In the genomic region with DNA sequence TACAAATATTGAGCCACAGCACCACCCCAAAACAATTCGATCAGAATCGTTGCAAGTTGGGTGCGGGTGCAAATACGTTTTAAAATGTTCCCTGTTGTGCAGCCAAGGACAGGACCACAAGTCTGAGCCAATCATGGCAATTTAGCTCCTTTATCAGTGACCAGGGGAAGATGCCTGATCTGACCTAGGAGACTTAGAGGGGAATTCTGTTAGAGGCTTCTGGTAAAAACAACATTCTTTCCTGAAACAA, we compare ENCODE assay signal across 8 cellular contexts. TPM values are rescaled to one million over a fixed set of nuclear protein-coding genes. Genes with fewer than 3 reads are reported as not detected.
DNase-seq lines count a peak whose midpoint lies in the region; ATAC-seq, FAIRE-seq and TF ChIP-seq lines count a peak whose summit lies in the region.

No MANE protein-coding gene starts in this region.

- in situ Hi-C loops in ACHN (cut with HindIII; ENCODE audit: low pct_ligation_motif_present, low pct_unique_long_range_greater_than_20kb, low sequenced_read_pairs): no loop called here

- FAIRE-seq in bronchial epithelial cell (lab: Jason Lieb, UNC): no peak

- H3K9me3 ChIP-seq in HUES6 (ENCODE audit: control insufficient read depth, insufficient read depth, low read depth, low read length) (no peaks in the 10 kb centered on the region), mucosa of stomach (ENCODE audit: control insufficient read depth, low read length) (no peaks in the 10 kb centered on the region)

- H3K36me3 ChIP-seq in HUES6 (ENCODE audit: control insufficient read depth, insufficient read depth, low read length) (no peaks in the 10 kb centered on the region), bronchial epithelial cell (ENCODE audit: control insufficient read depth, insufficient read depth, low read length) (no peaks in the 10 kb centered on the region), mucosa of stomach (ENCODE audit: control insufficient read depth, insufficient read depth, low read length) (no peaks in the 10 kb centered on the region)

- peak overlapping the region; percentile 76 for H3K9ac ChIP-seq in HUES6 (ENCODE audit: low read length)
- H3K9ac ChIP-seq in mucosa of stomach (ENCODE audit: low read length): peak overlapping the region; percentile 61

- 0 out of 2 replicates have a peak, but pooled peaks cover 4% of the 10 kb centered on the region for H3K4me1 ChIP-seq in HUES6 (ENCODE audit: control insufficient read depth, insufficient read depth, low read length)
- H3K4me1 ChIP-seq in mucosa of stomach (ENCODE audit: control insufficient read depth, insufficient read depth, low read length): no peaks in the 10 kb centered on the region

- no peak for TF ChIP-seq CTCF in bronchial epithelial cell (IDR thresholded peaks at IDR 0.05; ENCODE audit: insufficient read depth, low read length, severe bottlenecking)

- H3K4me3 ChIP-seq in HUES6 (ENCODE audit: low read depth, low read length) (peak overlapping the region; percentile 84), bronchial epithelial cell (ENCODE audit: low read depth, low read length) (peak overlapping the region; percentile 50), mucosa of stomach (ENCODE audit: low read length) (peak overlapping the region; percentile 49)

- ATAC-seq in HG03469 (IDR thresholded peaks at IDR 0.05; ENCODE audit: unreplicated experiment): no peak
- no peak for ATAC-seq in HG02981 (IDR thresholded peaks at IDR 0.05; ENCODE audit: unreplicated experiment)

- no peak overlapping the region for H3K27ac ChIP-seq in HUES6 (ENCODE audit: low read depth, low read length)

- H3K27me3 ChIP-seq in HUES6 (ENCODE audit: control insufficient read depth, insufficient read depth, low read length) (no peaks in the 10 kb centered on the region), bronchial epithelial cell (ENCODE audit: control insufficient read depth, insufficient read depth, low read length) (no peaks in the 10 kb centered on the region), mucosa of stomach (ENCODE audit: control insufficient read depth, insufficient read depth, low read length) (no peaks in the 10 kb centered on the region)

- DNase-seq in ACHN (peak; percentile 17), GM19238 (ENCODE audit: insufficient read length, low spot score) (peak; percentile 2), bronchial epithelial cell (ENCODE audit: low read depth) (no peak)
- no peak for DNase-seq in activated CD4-positive, CD25-positive, alpha-beta regulatory T cell treated with anti-CD3 and anti-CD28 coated beads, Interleukin-2, amount 50 U/mL, for 72 hours

RNA-seq across cellular contexts. Expression of a gene that starts 25.6 kb away (rescaled TPM):
- 181 and 234 TPM in 2 replicates for total RNA-seq in bronchial epithelial cell

RNA-seq across cellular contexts. Expression of a gene that starts 37.7 kb away (rescaled TPM):
- 33.2 and 36.3 TPM in 2 replicates for total RNA-seq in bronchial epithelial cell

Comparison
In these comparisons a context has a peak if more than half of its experiments do, and no peak if none do; other contexts are left out.
1. DNase-seq: peak in ACHN (single experiment) and GM19238 (single experiment); none in bronchial epithelial cell (single experiment) and activated CD4-positive, CD25-positive, alpha-beta regulatory T cell treated with anti-CD3 and anti-CD28 coated beads, Interleukin-2, amount 50 U/mL, for 72 hours (single experiment).
2. Peak in every context shown above with its lines, with median percentiles within 50 percentile points of each other: H3K4me3 ChIP-seq.